Comparison of ENCODE assay signal across 15 cellular contexts in genomic region chr3:112407888-112408702, GRCh38.
DNase-seq lines count a peak whose midpoint lies in the region; ATAC-seq, FAIRE-seq and TF ChIP-seq lines count a peak whose summit lies in the region.
"Had no signal": no experiment of that assay in that cellular context is flagged by ENCODE, and none has a peak within 500 bp of the region (broad histone marks: within the 10 kb centered on the region; RNA-seq: fewer than 3 reads in every experiment).

No MANE protein-coding gene starts in this region.

- no peaks in the 10 kb centered on the region for H3K9me3 ChIP-seq in small intestine (ENCODE audit: control insufficient read depth, low read depth)
- H3K9me3 ChIP-seq: lower lobe of right lung, stomach had no signal

- H3K4me3 Mint-ChIP-seq in chondrocyte (ENCODE audit: unreplicated experiment) = no peak overlapping the region

- H3K27ac Mint-ChIP-seq in chondrocyte (ENCODE audit: unreplicated experiment) = peak overlapping the region; percentile 41

- no peaks in the 10 kb centered on the region for H3K27me3 Mint-ChIP-seq in chondrocyte (ENCODE audit: low read depth)

- no peak overlapping the region for H3K27ac ChIP-seq in small intestine (ENCODE audit: low read depth in 1 of 2, low read length in 1 of 2)
- H3K27ac ChIP-seq: lower lobe of right lung, parathyroid adenoma, stomach had no signal

- 13 to 66% (median 34%) methylated on average over 2 of the region's 2 CpGs for WGBS in small intestine, 3 donors

- peak; percentile 49 for FAIRE-seq in small intestine (lab: Jason Lieb, UNC)

- H3K4me1 Mint-ChIP-seq in chondrocyte (ENCODE audit: low read depth) = peaks cover 17% of the 10 kb centered on the region

- no peak for DNase-seq in chondrocyte (ENCODE audit: low spot score)
- peak; percentile 61 for DNase-seq in small intestine
- DNase-seq in activated effector memory CD4-positive, alpha-beta T cell treated with anti-CD3 and anti-CD28 coated beads, Interleukin-2, amount 50 U/mL, for 16 hours = no peak
- DNase-seq in NCI-H82 (lab: John Stamatoyannopoulos, UW) = no peak
- no peak for DNase-seq in stimulated activated CD4-positive, alpha-beta T cell treated with anti-CD3 and anti-CD28 coated beads, Interleukin-2, amount 100 ng/mL, for 24 hours
- DNase-seq: activated T-cell treated with anti-CD3 and anti-CD28 coated beads, Interleukin-2, amount 50 U/mL, for 1 hour; GF-D8; lower lobe of right lung; NCI-H510A; SHP77; stomach had no signal

- peak; percentile 10 for ATAC-seq in GM18867 (IDR thresholded peaks at IDR 0.05; ENCODE audit: unreplicated experiment)
- ATAC-seq in HG02798 (IDR thresholded peaks at IDR 0.05; ENCODE audit: poor library complexity, unreplicated experiment) = peak; percentile 33
- ATAC-seq in HG03097 (IDR thresholded peaks at IDR 0.05; ENCODE audit: low FRiP score, unreplicated experiment) = no peak

- no peaks in the 10 kb centered on the region for H3K36me3 ChIP-seq in small intestine (ENCODE audit: control insufficient read depth in 2 of 2, insufficient read depth in 2 of 2, low read length in 2 of 2)
- H3K36me3 ChIP-seq: lower lobe of right lung, stomach had no signal

- no peaks in the 10 kb centered on the region for H3K36me3 Mint-ChIP-seq in chondrocyte (ENCODE audit: low read depth)

- no peaks in the 10 kb centered on the region for H3K4me1 ChIP-seq in small intestine (ENCODE audit: control insufficient read depth in 2 of 2, insufficient read depth in 1 of 2, low read depth in 1 of 2, low read length in 1 of 2)
- H3K4me1 ChIP-seq: lower lobe of right lung, parathyroid adenoma, stomach had no signal

- H3K4me3 ChIP-seq in small intestine (ENCODE audit: low read depth in 1 of 2, low read length in 2 of 2) = no peak overlapping the region
- H3K4me3 ChIP-seq: lower lobe of right lung, stomach had no signal

- no peaks in the 10 kb centered on the region for H3K27me3 ChIP-seq in small intestine (ENCODE audit: control insufficient read depth in 2 of 2, insufficient read depth in 2 of 2, low read length in 2 of 2)
- H3K27me3 ChIP-seq: stomach had no signal

- H3K9me3 Mint-ChIP-seq in chondrocyte (ENCODE audit: low read depth) = no peaks in the 10 kb centered on the region

- TF ChIP-seq CTCF in chondrocyte (IDR thresholded peaks at IDR 0.05) = no peak
